Comparison of ENCODE assay signal across 14 cellular contexts in genomic region chr6:15301179-15302006, GRCh38. TPM values are rescaled to one million over a fixed set of nuclear protein-coding genes. Genes with fewer than 3 reads are reported as not detected.
DNase-seq lines count a peak whose midpoint lies in the region; ATAC-seq and TF ChIP-seq lines count a peak whose summit lies in the region.
"Had no signal": no experiment of that assay in that cellular context is flagged by ENCODE, and none has a peak within 500 bp of the region (broad histone marks: within the 10 kb centered on the region; RNA-seq: fewer than 3 reads in every experiment).

No MANE protein-coding gene starts in this region.

- H3K27ac Mint-ChIP-seq in HFFc6 (peak overlapping the region; percentile 45), WTC11 (peak overlapping the region; percentile 57; the same call in 1 of the 2 replicates)
- peak overlapping the region; percentile 89 to 91 for H3K27ac Mint-ChIP-seq in natural killer cell treated with Interleukin-12 subunit alpha and Interleukin-12 subunit beta and Interleukin-15 and Interleukin-18, amount 100 ng/mL, for 72 hours
- H3K27ac Mint-ChIP-seq: CD8-positive, alpha-beta T cell had no signal

- CTCF ChIA-PET in WTC11 (lab: Charles Lee): no interaction called here
- CTCF ChIA-PET in HEK293T (lab: Yijun Ruan, JAX): interaction anchor here (0.7 kb wide), 1 partner anchor 42 kb away, joined by 3 read pairs; no protein-coding TSS in a partner anchor

- POLR2A ChIA-PET in WTC11 (lab: Charles Lee) (no interaction called here), HEK293T (lab: Yijun Ruan, JAX) (no interaction called here)

- H3K36me3 Mint-ChIP-seq in HFFc6 (ENCODE audit: low read depth) (peaks cover 5% of the 10 kb centered on the region), WTC11 (0 out of 2 replicates have a peak, but pooled peaks cover 5% of the 10 kb centered on the region)
- peaks cover 6% of the 10 kb centered on the region for H3K36me3 Mint-ChIP-seq in natural killer cell treated with Interleukin-12 subunit alpha and Interleukin-12 subunit beta and Interleukin-15 and Interleukin-18, amount 100 ng/mL, for 72 hours

- H3K9me3 Mint-ChIP-seq in HFFc6 (no peaks in the 10 kb centered on the region), WTC11 (no peaks in the 10 kb centered on the region)
- no peaks in the 10 kb centered on the region for H3K9me3 Mint-ChIP-seq in natural killer cell treated with Interleukin-12 subunit alpha and Interleukin-12 subunit beta and Interleukin-15 and Interleukin-18, amount 100 ng/mL, for 72 hours
- H3K9me3 Mint-ChIP-seq: brain; CD8-positive, alpha-beta T cell had no signal

- no peaks in the 10 kb centered on the region for H3K9me3 ChIP-seq in BE2C

- H3K27me3 ChIP-seq in BE2C: no peaks in the 10 kb centered on the region

- no peak overlapping the region for H3K4me3 ChIP-seq in BE2C (ENCODE audit: low read depth, low read length)

- H3K4me3 Mint-ChIP-seq in HFFc6 (peak overlapping the region; percentile 29), WTC11 (no peak overlapping the region)
- peak overlapping the region; percentile 83 for H3K4me3 Mint-ChIP-seq in natural killer cell treated with Interleukin-12 subunit alpha and Interleukin-12 subunit beta and Interleukin-15 and Interleukin-18, amount 100 ng/mL, for 72 hours
- H3K4me3 Mint-ChIP-seq: brain; CD8-positive, alpha-beta T cell had no signal

- H3K4me1 ChIP-seq in BE2C: peaks cover 20% of the 10 kb centered on the region

- H3K4me1 Mint-ChIP-seq in HFFc6 (ENCODE audit: low read depth) (peaks cover 74% of the 10 kb centered on the region), WTC11 (peaks cover 88% of the 10 kb centered on the region)
- peaks cover 73 to 79% of the 10 kb centered on the region in 2 donors for H3K4me1 Mint-ChIP-seq in natural killer cell treated with Interleukin-12 subunit alpha and Interleukin-12 subunit beta and Interleukin-15 and Interleukin-18, amount 100 ng/mL, for 72 hours (ENCODE audit: low read depth in 2 of 2)

- TF ChIP-seq CTCF in GM13976 (IDR thresholded peaks at IDR 0.05; ENCODE audit: borderline replicate concordance, control extremely low read depth, extremely low read depth, insufficient read depth, missing control alignments) (no peak), HFFc6 (IDR thresholded peaks at IDR 0.05) (no peak), WTC11 (IDR thresholded peaks at IDR 0.05) (no peak), BE2C (IDR thresholded peaks at IDR 0.05; ENCODE audit: low read depth, low read length) (no peak)

- peak; percentile 59 for DNase-seq in GM13976 (ENCODE audit: low spot score)
- DNase-seq in HFFc6: peak; percentile 22
- no peak for DNase-seq in WTC11 (ENCODE audit: low spot score)
- no peak for DNase-seq in natural killer cell treated with Interleukin-12 subunit alpha and Interleukin-12 subunit beta and Interleukin-15 and Interleukin-18, amount 100 ng/mL, for 72 hours (ENCODE audit: low spot score)
- no peak for DNase-seq in HEK293T (ENCODE audit: extremely low spot score)
- no peak for DNase-seq in BE2C
- no peak for DNase-seq in NCI-H82 (lab: John Stamatoyannopoulos, UW)
- DNase-seq in AG08395 (ENCODE audit: low spot score): no peak
- DNase-seq: CD8-positive, alpha-beta T cell; effector memory CD4-positive, alpha-beta T cell; mammary epithelial cell; NCI-H1092; NCI-H2227 treated with DMSO at 0.1 percent for 48 hours had no signal

- in situ Hi-C loops in GM13976 (cut with MboI; ENCODE audit: low sequenced_read_pairs, unreplicated experiment): no loop called here

- ATAC-seq in WTC11: no peak
- ATAC-seq in natural killer cell treated with Interleukin-12 subunit alpha and Interleukin-12 subunit beta and Interleukin-15 and Interleukin-18, amount 100 ng/mL, for 72 hours: peak; percentile 59 to 69
- ATAC-seq: CD8-positive, alpha-beta T cell had no signal

- H3K27me3 Mint-ChIP-seq in HFFc6 (ENCODE audit: insufficient read depth) (no peaks in the 10 kb centered on the region), WTC11 (ENCODE audit: low read depth) (no peaks in the 10 kb centered on the region)
- H3K27me3 Mint-ChIP-seq in natural killer cell treated with Interleukin-12 subunit alpha and Interleukin-12 subunit beta and Interleukin-15 and Interleukin-18, amount 100 ng/mL, for 72 hours: no peaks in the 10 kb centered on the region

- H3K36me3 ChIP-seq in BE2C: no peaks in the 10 kb centered on the region

TF ChIP-seq in WTC11, 78 proteins besides CTCF, POLR2A, EP300 and RAD21:
- no peak for TF ChIP-seq PREB (CRISPR knock-in tag; IDR thresholded peaks at IDR 0.05; ENCODE audit: borderline replicate concordance)
- TF ChIP-seq JUN (CRISPR knock-in tag; IDR thresholded peaks at IDR 0.05): no peak
- TF ChIP-seq NR3C1 (CRISPR knock-in tag; conservative IDR thresholded peaks at IDR 0.05; ENCODE audit: low read depth): no peak

TF ChIP-seq in HEK293T, 16 proteins besides CTCF, POLR2A, EP300 and RAD21:
- TF ChIP-seq FOXM1 (IDR thresholded peaks at IDR 0.05; ENCODE audit: borderline replicate concordance): no peak
- no peak; the same call in 1 of the 2 replicates for TF ChIP-seq PKNOX1 (IDR thresholded peaks at IDR 0.05)
- no peak for TF ChIP-seq TARDBP (IDR thresholded peaks at IDR 0.05)
- no peak for TF ChIP-seq LEF1 (IDR thresholded peaks at IDR 0.05; ENCODE audit: borderline replicate concordance)

RNA-seq across cellular contexts. Expression of gene JARID2, which starts 55.5 kb away (rescaled TPM):
- total RNA-seq in HFFc6 (2021; fragmentation: NEBNext Ultra II Directional; extraction: Animal tissue kit (Norgen Biotek cat#: 25700)): 10 to 100 TPM in 1 of 6 experiments, 1 to 10 TPM in 5; 8.3 to 10.1 (median 9.5) TPM
- total RNA-seq in WTC11 (2021): 166 to 180 TPM (median 167 TPM) in 3 replicates
- total RNA-seq in natural killer cell treated with Interleukin-12 subunit alpha and Interleukin-12 subunit beta and Interleukin-15 and Interleukin-18, amount 100 ng/mL, for 72 hours: 10 to 100 TPM; 28.6 to 34.9 TPM
- 32.0 TPM for polyA plus RNA-seq in BE2C (2012; ENCODE audit: insufficient read depth, insufficient read length, low read depth)

Comparison
In these comparisons a context has a peak if more than half of its experiments do, and no peak if none do; other contexts are left out.
1. DNase-seq: peak in GM13976 (single experiment) and HFFc6 (single experiment); none in WTC11 (single experiment), natural killer cell treated with Interleukin-12 subunit alpha and Interleukin-12 subunit beta and Interleukin-15 and Interleukin-18, amount 100 ng/mL, for 72 hours (single experiment), HEK293T (single experiment), BE2C (single experiment), NCI-H82 (single experiment) and AG08395 (single experiment).
2. Peak in every context shown above with its lines, with median percentiles within 50 percentile points of each other: H3K27ac Mint-ChIP-seq.